Comparison of ENCODE assay signal across 1 cellular context in the genomic region with DNA sequence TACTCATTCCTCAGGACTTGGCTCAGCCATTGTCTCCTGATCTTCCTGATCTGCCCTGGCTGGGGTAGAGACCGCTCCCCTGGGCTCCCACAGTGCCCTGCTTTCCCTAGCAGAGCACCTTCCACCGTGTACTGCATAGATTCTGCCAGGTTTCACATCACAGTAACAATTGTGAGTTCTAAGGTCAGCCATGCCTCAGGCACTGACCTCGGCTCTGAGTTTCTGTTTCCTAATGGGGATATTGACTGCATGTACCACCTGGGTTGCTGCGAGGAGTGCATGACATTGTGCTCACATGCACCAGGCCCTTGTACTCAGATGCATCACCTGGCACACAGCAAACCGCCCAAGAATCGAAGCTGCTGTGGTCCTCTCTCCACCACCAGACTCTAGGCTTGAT.
TF ChIP-seq lines count a peak whose summit lies in the region.

No MANE protein-coding gene starts in this region.

TF ChIP-seq in WTC11, 78 proteins besides CTCF, POLR2A, EP300 and RAD21 (continued from another document):
- TF ChIP-seq, protein P1, sequence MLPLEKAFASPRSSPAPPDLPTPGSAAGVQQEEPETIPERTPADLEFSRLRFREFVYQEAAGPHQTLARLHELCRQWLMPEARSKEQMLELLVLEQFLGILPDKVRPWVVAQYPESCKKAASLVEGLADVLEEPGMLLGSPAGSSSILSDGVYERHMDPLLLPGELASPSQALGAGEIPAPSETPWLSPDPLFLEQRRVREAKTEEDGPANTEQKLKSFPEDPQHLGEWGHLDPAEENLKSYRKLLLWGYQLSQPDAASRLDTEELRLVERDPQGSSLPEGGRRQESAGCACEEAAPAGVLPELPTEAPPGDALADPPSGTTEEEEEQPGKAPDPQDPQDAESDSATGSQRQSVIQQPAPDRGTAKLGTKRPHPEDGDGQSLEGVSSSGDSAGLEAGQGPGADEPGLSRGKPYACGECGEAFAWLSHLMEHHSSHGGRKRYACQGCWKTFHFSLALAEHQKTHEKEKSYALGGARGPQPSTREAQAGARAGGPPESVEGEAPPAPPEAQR (CRISPR knock-in tag; IDR thresholded peaks at IDR 0.05): no peak
- TF ChIP-seq, protein P2, sequence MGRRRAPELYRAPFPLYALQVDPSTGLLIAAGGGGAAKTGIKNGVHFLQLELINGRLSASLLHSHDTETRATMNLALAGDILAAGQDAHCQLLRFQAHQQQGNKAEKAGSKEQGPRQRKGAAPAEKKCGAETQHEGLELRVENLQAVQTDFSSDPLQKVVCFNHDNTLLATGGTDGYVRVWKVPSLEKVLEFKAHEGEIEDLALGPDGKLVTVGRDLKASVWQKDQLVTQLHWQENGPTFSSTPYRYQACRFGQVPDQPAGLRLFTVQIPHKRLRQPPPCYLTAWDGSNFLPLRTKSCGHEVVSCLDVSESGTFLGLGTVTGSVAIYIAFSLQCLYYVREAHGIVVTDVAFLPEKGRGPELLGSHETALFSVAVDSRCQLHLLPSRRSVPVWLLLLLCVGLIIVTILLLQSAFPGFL (CRISPR knock-in tag; IDR thresholded peaks at IDR 0.05; ENCODE audit: borderline replicate concordance): no peak
- TF ChIP-seq CBFB (CRISPR knock-in tag; IDR thresholded peaks at IDR 0.05; ENCODE audit: low read depth) (no peak), KAT7 (CRISPR knock-in tag; IDR thresholded peaks at IDR 0.05; ENCODE audit: borderline replicate concordance) (no peak), ELF4 (CRISPR knock-in tag; IDR thresholded peaks at IDR 0.05; ENCODE audit: low read depth) (no peak), RORB (CRISPR knock-in tag; IDR thresholded peaks at IDR 0.05) (no peak), JUN (CRISPR knock-in tag; IDR thresholded peaks at IDR 0.05) (no peak), ZNF121 (CRISPR knock-in tag; IDR thresholded peaks at IDR 0.05) (no peak), E2F5 (CRISPR knock-in tag; IDR thresholded peaks at IDR 0.05) (no peak)
- TF ChIP-seq, protein P3, sequence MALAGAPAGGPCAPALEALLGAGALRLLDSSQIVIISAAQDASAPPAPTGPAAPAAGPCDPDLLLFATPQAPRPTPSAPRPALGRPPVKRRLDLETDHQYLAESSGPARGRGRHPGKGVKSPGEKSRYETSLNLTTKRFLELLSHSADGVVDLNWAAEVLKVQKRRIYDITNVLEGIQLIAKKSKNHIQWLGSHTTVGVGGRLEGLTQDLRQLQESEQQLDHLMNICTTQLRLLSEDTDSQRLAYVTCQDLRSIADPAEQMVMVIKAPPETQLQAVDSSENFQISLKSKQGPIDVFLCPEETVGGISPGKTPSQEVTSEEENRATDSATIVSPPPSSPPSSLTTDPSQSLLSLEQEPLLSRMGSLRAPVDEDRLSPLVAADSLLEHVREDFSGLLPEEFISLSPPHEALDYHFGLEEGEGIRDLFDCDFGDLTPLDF (CRISPR knock-in tag; IDR thresholded peaks at IDR 0.05): no peak
- TF ChIP-seq, protein P4, sequence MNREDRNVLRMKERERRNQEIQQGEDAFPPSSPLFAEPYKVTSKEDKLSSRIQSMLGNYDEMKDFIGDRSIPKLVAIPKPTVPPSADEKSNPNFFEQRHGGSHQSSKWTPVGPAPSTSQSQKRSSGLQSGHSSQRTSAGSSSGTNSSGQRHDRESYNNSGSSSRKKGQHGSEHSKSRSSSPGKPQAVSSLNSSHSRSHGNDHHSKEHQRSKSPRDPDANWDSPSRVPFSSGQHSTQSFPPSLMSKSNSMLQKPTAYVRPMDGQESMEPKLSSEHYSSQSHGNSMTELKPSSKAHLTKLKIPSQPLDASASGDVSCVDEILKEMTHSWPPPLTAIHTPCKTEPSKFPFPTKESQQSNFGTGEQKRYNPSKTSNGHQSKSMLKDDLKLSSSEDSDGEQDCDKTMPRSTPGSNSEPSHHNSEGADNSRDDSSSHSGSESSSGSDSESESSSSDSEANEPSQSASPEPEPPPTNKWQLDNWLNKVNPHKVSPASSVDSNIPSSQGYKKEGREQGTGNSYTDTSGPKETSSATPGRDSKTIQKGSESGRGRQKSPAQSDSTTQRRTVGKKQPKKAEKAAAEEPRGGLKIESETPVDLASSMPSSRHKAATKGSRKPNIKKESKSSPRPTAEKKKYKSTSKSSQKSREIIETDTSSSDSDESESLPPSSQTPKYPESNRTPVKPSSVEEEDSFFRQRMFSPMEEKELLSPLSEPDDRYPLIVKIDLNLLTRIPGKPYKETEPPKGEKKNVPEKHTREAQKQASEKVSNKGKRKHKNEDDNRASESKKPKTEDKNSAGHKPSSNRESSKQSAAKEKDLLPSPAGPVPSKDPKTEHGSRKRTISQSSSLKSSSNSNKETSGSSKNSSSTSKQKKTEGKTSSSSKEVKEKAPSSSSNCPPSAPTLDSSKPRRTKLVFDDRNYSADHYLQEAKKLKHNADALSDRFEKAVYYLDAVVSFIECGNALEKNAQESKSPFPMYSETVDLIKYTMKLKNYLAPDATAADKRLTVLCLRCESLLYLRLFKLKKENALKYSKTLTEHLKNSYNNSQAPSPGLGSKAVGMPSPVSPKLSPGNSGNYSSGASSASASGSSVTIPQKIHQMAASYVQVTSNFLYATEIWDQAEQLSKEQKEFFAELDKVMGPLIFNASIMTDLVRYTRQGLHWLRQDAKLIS (CRISPR knock-in tag; IDR thresholded peaks at IDR 0.05; ENCODE audit: borderline replicate concordance): no peak
- TF ChIP-seq, protein P5, sequence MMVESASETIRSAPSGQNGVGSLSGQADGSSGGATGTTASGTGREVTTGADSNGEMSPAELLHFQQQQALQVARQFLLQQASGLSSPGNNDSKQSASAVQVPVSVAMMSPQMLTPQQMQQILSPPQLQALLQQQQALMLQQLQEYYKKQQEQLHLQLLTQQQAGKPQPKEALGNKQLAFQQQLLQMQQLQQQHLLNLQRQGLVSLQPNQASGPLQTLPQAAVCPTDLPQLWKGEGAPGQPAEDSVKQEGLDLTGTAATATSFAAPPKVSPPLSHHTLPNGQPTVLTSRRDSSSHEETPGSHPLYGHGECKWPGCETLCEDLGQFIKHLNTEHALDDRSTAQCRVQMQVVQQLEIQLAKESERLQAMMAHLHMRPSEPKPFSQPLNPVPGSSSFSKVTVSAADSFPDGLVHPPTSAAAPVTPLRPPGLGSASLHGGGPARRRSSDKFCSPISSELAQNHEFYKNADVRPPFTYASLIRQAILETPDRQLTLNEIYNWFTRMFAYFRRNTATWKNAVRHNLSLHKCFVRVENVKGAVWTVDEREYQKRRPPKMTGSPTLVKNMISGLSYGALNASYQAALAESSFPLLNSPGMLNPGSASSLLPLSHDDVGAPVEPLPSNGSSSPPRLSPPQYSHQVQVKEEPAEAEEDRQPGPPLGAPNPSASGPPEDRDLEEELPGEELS (CRISPR knock-in tag; IDR thresholded peaks at IDR 0.05): no peak
- TF ChIP-seq, protein P6, sequence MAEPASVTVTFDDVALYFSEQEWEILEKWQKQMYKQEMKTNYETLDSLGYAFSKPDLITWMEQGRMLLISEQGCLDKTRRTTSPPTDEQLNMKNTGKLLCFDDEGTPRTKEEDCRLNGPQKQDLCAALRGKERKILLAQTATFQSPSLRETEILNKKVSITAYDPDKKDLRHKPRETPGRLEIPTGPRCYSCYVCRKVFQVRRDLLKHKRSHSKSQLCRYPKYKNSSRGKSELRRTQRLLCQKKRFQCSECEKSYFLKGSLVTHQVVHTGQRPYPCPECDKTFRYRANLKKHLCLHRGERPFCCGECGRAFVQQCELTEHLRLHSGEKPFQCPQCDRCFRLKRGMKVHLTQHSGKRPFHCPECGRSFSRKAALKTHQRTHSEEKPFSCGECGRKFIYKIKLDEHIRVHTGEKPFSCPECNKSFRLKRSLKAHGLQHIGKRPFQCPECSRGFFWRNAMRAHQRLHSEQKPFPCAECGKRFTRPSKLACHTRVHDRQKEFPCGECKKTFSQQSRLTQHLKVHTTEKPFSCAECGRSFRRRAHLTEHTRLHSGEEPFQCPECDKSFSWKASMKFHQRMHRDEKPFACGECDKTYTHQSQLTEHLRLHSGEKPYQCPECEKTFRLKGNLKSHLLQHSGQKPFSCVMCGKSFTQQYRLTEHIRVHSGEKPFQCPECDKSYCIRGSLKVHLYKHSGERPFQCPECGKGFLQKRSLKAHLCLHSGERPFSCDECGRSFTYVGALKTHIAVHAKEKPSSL (CRISPR knock-in tag; conservative IDR thresholded peaks at IDR 0.05): no peak
